In the genomic region with DNA sequence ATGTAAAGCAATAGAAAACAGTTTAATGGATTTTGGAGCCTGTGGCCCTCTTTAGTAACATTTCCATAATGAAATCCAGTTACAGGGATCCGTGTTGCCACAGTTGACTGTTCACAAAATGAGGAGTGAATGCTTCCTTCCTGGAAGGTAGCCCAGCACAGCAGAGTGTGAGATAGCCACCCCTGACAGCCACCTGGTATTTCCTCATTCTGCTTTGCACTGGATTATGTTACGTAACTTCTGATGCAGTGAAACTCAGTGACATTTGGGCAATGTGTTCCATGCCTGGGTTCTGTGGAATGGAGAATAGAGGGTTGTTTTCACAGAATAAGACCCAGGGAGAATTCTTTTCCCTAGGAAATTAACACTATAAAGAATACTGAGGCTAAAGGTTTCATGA, we compare ENCODE assay signal across 21 cellular contexts.
"Had no signal": no experiment of that assay in that cellular context is flagged by ENCODE, and none has a peak within 500 bp of the region (broad histone marks: within the 10 kb centered on the region; RNA-seq: fewer than 3 reads in every experiment).

No MANE protein-coding gene starts in this region.

- DNase-seq: activated B cell treated with CpG ODN at 0.5 μM for 24 hours; activated CD4-positive, alpha-beta memory T cell treated with anti-CD3 and anti-CD28 coated beads for 36 hours; activated CD4-positive, alpha-beta T cell treated with anti-CD3 and anti-CD28 coated beads for 36 hours; activated naive CD4-positive, alpha-beta T cell treated with Interleukin-2 at 50 U/mL for 16 hours; activated naive CD8-positive, alpha-beta T cell treated with anti-CD3 and anti-CD28 coated beads for 36 hours; activated T-cell treated with anti-CD3 and anti-CD28 coated beads, Interleukin-2, amount 50 U/mL, for 48 hours; effector CD4-positive, alpha-beta T cell; foreskin fibroblast; heart right ventricle; lower lobe of right lung; mesendoderm; mucosa of descending colon; nephron progenitor cell; stimulated activated CD4-positive, alpha-beta T cell treated with anti-CD3 and anti-CD28 coated beads, Interleukin-4, amount 100 ng/mL, for 24 hours; stimulated activated naive CD4-positive, alpha-beta T cell treated with Interleukin-2 at 50 U/mL for 16 hours; T1000; tibial artery had no signal

- H3K9me3 ChIP-seq: heart right ventricle, lower lobe of right lung, mucosa of descending colon, tibial artery had no signal

- H3K36me3 ChIP-seq: heart right ventricle, lower lobe of right lung, tibial artery had no signal

- H3K4me3 ChIP-seq: heart right ventricle, lower lobe of right lung, mucosa of descending colon, tibial artery had no signal

- H3K27ac ChIP-seq: heart right ventricle, lower lobe of right lung, tibial artery had no signal

- H3K27me3 ChIP-seq: tibial artery had no signal

- H3K4me1 ChIP-seq: heart right ventricle, lower lobe of right lung, tibial artery had no signal

- ATAC-seq: activated CD4-positive, alpha-beta T cell treated with anti-CD3 and anti-CD28 coated beads for 36 hours; heart right ventricle; lower lobe of right lung; mucosa of descending colon; sciatic nerve had no signal

- FAIRE-seq: bronchial epithelial cell, endometrium, keratinocyte had no signal
